Comparison of ENCODE assay signal across 22 cellular contexts in the genomic region with DNA sequence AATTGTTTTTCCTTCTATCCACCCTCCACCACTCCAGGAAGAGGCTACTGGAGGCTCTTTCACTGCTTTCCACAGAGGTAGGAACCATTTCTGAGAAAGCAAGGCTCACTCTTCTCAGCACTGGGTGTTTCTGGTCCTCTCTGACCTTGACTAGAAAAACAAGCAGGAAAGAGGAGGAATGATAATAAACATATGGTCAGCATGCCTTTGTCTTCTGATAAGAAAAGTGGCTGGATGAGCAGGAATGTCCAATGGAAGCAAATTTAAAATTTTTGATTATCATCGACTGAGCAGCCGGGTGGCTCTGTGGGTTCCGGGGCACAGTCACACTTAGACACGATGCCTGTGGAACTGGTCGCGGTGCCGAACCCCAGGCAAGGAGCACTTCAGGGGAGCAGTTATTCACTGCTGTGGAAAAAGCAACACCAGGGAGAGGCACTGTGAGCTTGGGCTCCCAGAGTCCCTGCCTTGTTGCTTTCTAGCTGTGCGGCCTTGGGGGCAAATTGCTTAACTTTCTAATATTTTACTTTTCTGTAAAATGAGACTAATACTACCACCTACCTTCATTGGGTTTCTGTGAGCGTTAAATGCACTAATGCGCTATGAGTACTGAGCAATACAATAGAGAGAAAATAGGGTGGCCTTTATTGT.
"Had no signal": no experiment of that assay in that cellular context is flagged by ENCODE, and none has a peak within 500 bp of the region (broad histone marks: within the 10 kb centered on the region; RNA-seq: fewer than 3 reads in every experiment).

No MANE protein-coding gene starts in this region.

- ATAC-seq: activated CD4-positive, alpha-beta T cell treated with anti-CD3 and anti-CD28 coated beads for 36 hours; activated T-cell treated with anti-CD3 and anti-CD28 coated beads, Interleukin-2, amount 50 U/mL, for 72 hours; body of pancreas; left ventricle myocardium superior; stimulated activated memory B cell treated with anti-CD40 and anti-IgM and Interleukin-4, amounts not matched to agents 10 μg/mL and 1 μg/mL and 100 μg/mL, for 72 hours had no signal

- H3K4me3 Mint-ChIP-seq: activated B cell treated with CpG ODN at 0.5 μM for 24 hours; activated CD4-positive, alpha-beta T cell treated with anti-CD3 and anti-CD28 coated beads for 36 hours; activated naive CD4-positive, alpha-beta T cell treated with anti-CD3 and anti-CD28 coated beads for 36 hours; activated T-cell treated with anti-CD3 and anti-CD28 coated beads, Interleukin-2, amount 50 U/mL, for 72 hours; neural crest cell; stimulated activated memory B cell treated with anti-CD40 and anti-IgM and Interleukin-4, amounts not matched to agents 10 μg/mL and 1 μg/mL and 100 μg/mL, for 72 hours; T-helper 1 cell treated with Interleukin-12 subunit alpha and Interleukin-12 subunit beta and Interleukin-4 antibody, amounts not matched to agents 30 μg/mL and 1 μg/mL, for 36 hours had no signal

- H3K27ac Mint-ChIP-seq: activated B cell treated with CpG ODN at 0.5 μM for 24 hours; activated CD4-positive, alpha-beta T cell treated with anti-CD3 and anti-CD28 coated beads for 36 hours; activated naive CD4-positive, alpha-beta T cell treated with anti-CD3 and anti-CD28 coated beads for 36 hours; activated T-cell treated with anti-CD3 and anti-CD28 coated beads, Interleukin-2, amount 50 U/mL, for 72 hours; stimulated activated memory B cell treated with anti-CD40 and anti-IgM and Interleukin-4, amounts not matched to agents 10 μg/mL and 1 μg/mL and 100 μg/mL, for 72 hours; T-helper 1 cell treated with Interleukin-12 subunit alpha and Interleukin-12 subunit beta and Interleukin-4 antibody, amounts not matched to agents 30 μg/mL and 1 μg/mL, for 36 hours had no signal

- DNase-seq: activated B cell treated with CpG ODN at 0.5 μM for 24 hours; activated CD4-positive, alpha-beta T cell treated with anti-CD3 and anti-CD28 coated beads for 36 hours; activated CD4-positive, alpha-beta T cell treated with anti-CD3 and anti-CD28 coated beads, Interleukin-2, amount 50 U/mL, for 48 hours; activated effector memory CD4-positive, alpha-beta T cell treated with Interleukin-2 at 50 U/mL for 16 hours; activated naive CD4-positive, alpha-beta T cell treated with anti-CD3 and anti-CD28 coated beads for 36 hours; activated T-cell treated with anti-CD3 and anti-CD28 coated beads, Interleukin-2, amount 50 U/mL, for 72 hours; body of pancreas; effector memory CD4-positive, alpha-beta T cell; glutamatergic neuron; hippocampal formation; left ventricle myocardium superior; mammary epithelial cell; occipital lobe; sigmoid colon; stimulated activated CD4-positive, alpha-beta T cell treated with anti-CD3 and anti-CD28 coated beads, Interleukin-15, amount 100 ng/mL, for 24 hours; stomach; T1000; transverse colon had no signal

- H3K4me3 ChIP-seq: body of pancreas, sigmoid colon, smooth muscle cell, stomach, transverse colon had no signal

- H3K27me3 Mint-ChIP-seq: activated B cell treated with CpG ODN at 0.5 μM for 24 hours; activated CD4-positive, alpha-beta T cell treated with anti-CD3 and anti-CD28 coated beads for 36 hours; stimulated activated memory B cell treated with anti-CD40 and anti-IgM and Interleukin-4, amounts not matched to agents 10 μg/mL and 1 μg/mL and 100 μg/mL, for 72 hours had no signal

- H3K4me1 Mint-ChIP-seq: activated CD4-positive, alpha-beta T cell treated with anti-CD3 and anti-CD28 coated beads for 36 hours; stimulated activated memory B cell treated with anti-CD40 and anti-IgM and Interleukin-4, amounts not matched to agents 10 μg/mL and 1 μg/mL and 100 μg/mL, for 72 hours had no signal
